In genomic region chr5:39399135-39400036, GRCh38 we compare ENCODE assay signal across 8 cellular contexts. TPM values are rescaled to one million over a fixed set of nuclear protein-coding genes. Genes with fewer than 3 reads are reported as not detected.
DNase-seq lines count a peak whose midpoint lies in the region; ATAC-seq lines count a peak whose summit lies in the region.

No MANE protein-coding gene starts in this region.

- H3K4me1 ChIP-seq in adipocyte (ENCODE audit: control insufficient read depth, insufficient read depth, low read length), result peaks cover 88% of the 10 kb centered on the region

- no peaks in the 10 kb centered on the region for H3K9me3 Mint-ChIP-seq in stimulated activated effector memory CD8-positive, alpha-beta T cell treated with anti-CD3 and anti-CD28 coated beads, Interleukin-12 subunit alpha, Interleukin-12 subunit beta, amount 100 ng/mL, for 72 hours

- H3K36me3 ChIP-seq in adipocyte (ENCODE audit: control insufficient read depth, insufficient read depth, low read length, severe bottlenecking), result peaks cover 43% of the 10 kb centered on the region

- no peaks in the 10 kb centered on the region for H3K27me3 ChIP-seq in adipocyte (replicated peaks; ENCODE audit: control insufficient read depth, insufficient read depth, low read length)

- H3K4me1 Mint-ChIP-seq in stimulated activated effector memory CD8-positive, alpha-beta T cell treated with anti-CD3 and anti-CD28 coated beads, Interleukin-12 subunit alpha, Interleukin-12 subunit beta, amount 100 ng/mL, for 72 hours, result peaks cover 6% of the 10 kb centered on the region

- peak overlapping the region; percentile 86 for H3K9ac ChIP-seq in adipocyte (ENCODE audit: low read length)

- H3K36me3 Mint-ChIP-seq in stimulated activated effector memory CD8-positive, alpha-beta T cell treated with anti-CD3 and anti-CD28 coated beads, Interleukin-12 subunit alpha, Interleukin-12 subunit beta, amount 100 ng/mL, for 72 hours, result no peaks in the 10 kb centered on the region

- H3K4me3 ChIP-seq in adipocyte (ENCODE audit: low read length), result peak overlapping the region; percentile 57

- no peak for ATAC-seq in stimulated activated effector memory CD8-positive, alpha-beta T cell treated with anti-CD3 and anti-CD28 coated beads, Interleukin-12 subunit alpha, Interleukin-12 subunit beta, amount 100 ng/mL, for 72 hours
- ATAC-seq in HG03432 (IDR thresholded peaks at IDR 0.05; ENCODE audit: unreplicated experiment), result no peak

- peak overlapping the region; percentile 33 for H3K27ac Mint-ChIP-seq in stimulated activated effector memory CD8-positive, alpha-beta T cell treated with anti-CD3 and anti-CD28 coated beads, Interleukin-12 subunit alpha, Interleukin-12 subunit beta, amount 100 ng/mL, for 72 hours

- DNase-seq in HPDE6-E6E7 (ENCODE audit: extremely low spot score) (peak; percentile 70), adipocyte (ENCODE audit: low read depth) (peak; percentile 98), hepatic stellate cell (ENCODE audit: low spot score) (peak; percentile 73), T-helper 1 cell (no peak), cerebellum (ENCODE audit: low spot score) (no peak)
- DNase-seq in stimulated activated effector memory CD8-positive, alpha-beta T cell treated with anti-CD3 and anti-CD28 coated beads, Interleukin-12 subunit alpha, Interleukin-12 subunit beta, amount 100 ng/mL, for 72 hours (ENCODE audit: low spot score in 2 of 2), result no peak
- DNase-seq in stimulated activated naive CD4-positive, alpha-beta T cell treated with Interleukin-2 at 50 U/mL for 16 hours (lab: John Stamatoyannopoulos, UW), result no peak

- H3K4me3 Mint-ChIP-seq in stimulated activated effector memory CD8-positive, alpha-beta T cell treated with anti-CD3 and anti-CD28 coated beads, Interleukin-12 subunit alpha, Interleukin-12 subunit beta, amount 100 ng/mL, for 72 hours, result no peak overlapping the region

- no peaks in the 10 kb centered on the region for H3K9me3 ChIP-seq in adipocyte (ENCODE audit: control insufficient read depth, low read length)

RNA-seq across cellular contexts. Expression of gene DAB2, which starts 25.4 kb away (rescaled TPM):
- total RNA-seq in cerebellum, result 32.0 TPM

RNA-seq across cellular contexts. Expression of gene C9, which starts 35.1 kb away (rescaled TPM):
- total RNA-seq in cerebellum, result not detected

Comparison
In these comparisons a context has a peak if more than half of its experiments do, and no peak if none do; other contexts are left out.
1. DNase-seq: peak in HPDE6-E6E7 (single experiment), adipocyte (single experiment) and hepatic stellate cell (single experiment); none in stimulated activated effector memory CD8-positive, alpha-beta T cell treated with anti-CD3 and anti-CD28 coated beads, Interleukin-12 subunit alpha, Interleukin-12 subunit beta, amount 100 ng/mL, for 72 hours (0 of 2), stimulated activated naive CD4-positive, alpha-beta T cell treated with Interleukin-2 at 50 U/mL for 16 hours (single experiment), T-helper 1 cell (0 of 5) and cerebellum (single experiment).